18 cellular contexts compared by ENCODE assay signal in genomic region chr1:10228528-10228927, GRCh38. TPM values are rescaled to one million over a fixed set of nuclear protein-coding genes. Genes with fewer than 3 reads are reported as not detected.
DNase-seq lines count a peak whose midpoint lies in the region; ATAC-seq, FAIRE-seq and TF ChIP-seq lines count a peak whose summit lies in the region.
"Had no signal": no experiment of that assay in that cellular context is flagged by ENCODE, and none has a peak within 500 bp of the region (broad histone marks: within the 10 kb centered on the region; RNA-seq: fewer than 3 reads in every experiment).

No MANE protein-coding gene starts in this region.

- H3K56ac ChIP-seq in mesendoderm (ENCODE audit: low read length): no peak overlapping the region

- no peak overlapping the region for H2AFZ ChIP-seq in HepG2 (ENCODE audit: low read length)
- H2AFZ ChIP-seq: GM23338 had no signal

- no peak overlapping the region for H3K23ac ChIP-seq in mesendoderm (ENCODE audit: low read length)

- BruUV-seq in HepG2 (replicated peaks; lab: Mats Ljungman, UMichigan): no TSS peak

- no peaks in the 10 kb centered on the region for H3K9me3 Mint-ChIP-seq in activated naive CD4-positive, alpha-beta T cell treated with anti-CD3 and anti-CD28 coated beads, Interleukin-2, amount 50 U/mL, for 72 hours
- H3K9me3 Mint-ChIP-seq: CD4-positive, alpha-beta T cell had no signal

- 51% methylated on average over 2 of the region's 2 CpGs for WGBS in HepG2 (ENCODE audit: low lambda C conversion rate)
- 66% methylated on average over 2 of the region's 2 CpGs for WGBS in right lobe of liver (ENCODE audit: insufficient coverage, low coverage, low lambda C conversion rate, missing lambda C conversion rate)
- WGBS in mesendoderm (ENCODE audit: extremely low coverage, insufficient coverage, low lambda C conversion rate): no CpG with 5 or more reads among the region's 2 CpGs

- H3K79me1 ChIP-seq in mesendoderm (ENCODE audit: low read length): peaks cover 16% of the 10 kb centered on the region

- H3K4me3 ChIP-seq in HepG2 (replicated peaks in 1 of 3; ENCODE audit: insufficient read depth in 1 of 3, low read depth in 2 of 3, low read length in 3 of 3) (no peak overlapping the region), right lobe of liver (no peak overlapping the region), choroid plexus epithelial cell (ENCODE audit: low read depth, low read length) (no peak overlapping the region), mesendoderm (ENCODE audit: low read length) (no peak overlapping the region), gastrocnemius medialis (no peak overlapping the region)
- H3K4me3 ChIP-seq: BLaER1 treated with 17β-estradiol and CSF1 and Interleukin-3, amounts not matched to agents 10 nM and 100 nM; GM12878; GM23338 had no signal

- H2BK15ac ChIP-seq in mesendoderm (replicated peaks; ENCODE audit: low read depth): no peak overlapping the region

- H3K9me3 ChIP-seq in HepG2 (ENCODE audit: low read length) (no peaks in the 10 kb centered on the region), right lobe of liver (no peaks in the 10 kb centered on the region), gastrocnemius medialis (no peaks in the 10 kb centered on the region)

- DNase-seq in HepG2 (ENCODE audit: low spot score) (peak; percentile 62), right lobe of liver (no peak), choroid plexus epithelial cell (ENCODE audit: low read depth) (peak; percentile 12), mesendoderm (peak; percentile 18), gastrocnemius medialis (no peak)
- DNase-seq in stimulated activated naive CD4-positive, alpha-beta T cell treated with Interleukin-2 at 50 U/mL for 16 hours (lab: John Stamatoyannopoulos, UW): no peak
- no peak for DNase-seq in activated naive CD4-positive, alpha-beta T cell treated with anti-CD3 and anti-CD28 coated beads, Interleukin-2, amount 50 U/mL, for 72 hours (ENCODE audit: low spot score in 2 of 2)
- DNase-seq: Calu3; CD4-positive, alpha-beta T cell; DMS79; H7 had no signal

- no peak for FAIRE-seq in HepG2 (lab: Jason Lieb, UNC)
- FAIRE-seq: GM12878, GM18507 had no signal

- no peak for TF ChIP-seq RAD21 in HepG2 (CRISPR knock-in tag; IDR thresholded peaks at IDR 0.05)

- H3K4ac ChIP-seq in mesendoderm (ENCODE audit: low read depth, low read length): no peak overlapping the region

- no peak overlapping the region for H3K9ac ChIP-seq in HepG2 (ENCODE audit: insufficient read depth, low read depth, low read length)
- no peak overlapping the region for H3K9ac ChIP-seq in mesendoderm (ENCODE audit: low read length)
- H3K9ac ChIP-seq: BLaER1 treated with 17β-estradiol and CSF1 and Interleukin-3, amounts not matched to agents 10 nM and 100 nM had no signal

- H3K36me3 ChIP-seq in HepG2 (replicated peaks in 1 of 2; ENCODE audit: control insufficient read depth in 1 of 2, insufficient read depth in 2 of 2, low read length in 2 of 2) (no peaks in the 10 kb centered on the region; a peak in 1 of 5 replicates), right lobe of liver (peaks cover 0 to 3% (median 0%) of the 10 kb centered on the region in 4 donors), mesendoderm (ENCODE audit: control insufficient read depth, insufficient read depth, low read length) (no peaks in the 10 kb centered on the region), gastrocnemius medialis (no peaks in the 10 kb centered on the region)

- peaks cover 52% of the 10 kb centered on the region for H3K4me1 ChIP-seq in HepG2 (ENCODE audit: insufficient read depth, low read length)
- H3K4me1 ChIP-seq in right lobe of liver: no peaks in the 10 kb centered on the region
- no peaks in the 10 kb centered on the region for H3K4me1 ChIP-seq in mesendoderm (ENCODE audit: control insufficient read depth, low read depth, low read length)
- peaks cover 56 to 63% of the 10 kb centered on the region in 2 donors for H3K4me1 ChIP-seq in gastrocnemius medialis
- H3K4me1 ChIP-seq: BLaER1 treated with 17β-estradiol and CSF1 and Interleukin-3, amounts not matched to agents 10 nM and 100 nM had no signal

- H3K27ac ChIP-seq in HepG2 (ENCODE audit: extremely low read length, insufficient read depth, low read length) (peak overlapping the region; percentile 37), right lobe of liver (no peak overlapping the region), mesendoderm (ENCODE audit: low read depth, low read length) (no peak overlapping the region), gastrocnemius medialis (peak overlapping the region; percentile 35 to 99 (median 60))
- H3K27ac ChIP-seq: 22Rv1; BLaER1 treated with 17β-estradiol and CSF1 and Interleukin-3, amounts not matched to agents 10 nM and 100 nM; HL-60 had no signal

- H3K27me3 ChIP-seq in HepG2 (ENCODE audit: control insufficient read depth in 1 of 2, insufficient read depth in 2 of 2, low read length in 2 of 2): no peaks in the 10 kb centered on the region
- no peaks in the 10 kb centered on the region for H3K27me3 ChIP-seq in right lobe of liver
- H3K27me3 ChIP-seq in mesendoderm (ENCODE audit: insufficient read depth, low read length, poor library complexity): no peaks in the 10 kb centered on the region
- no peaks in the 10 kb centered on the region for H3K27me3 ChIP-seq in gastrocnemius medialis
- H3K27me3 ChIP-seq: BLaER1 treated with 17β-estradiol and CSF1 and Interleukin-3, amounts not matched to agents 10 nM and 100 nM had no signal

- H3K79me2 ChIP-seq in HepG2 (ENCODE audit: insufficient read depth, low read length): peaks cover 80% of the 10 kb centered on the region
- H3K79me2 ChIP-seq in mesendoderm (ENCODE audit: control insufficient read depth, insufficient read depth, low read length): peaks cover 53% of the 10 kb centered on the region

- peak; percentile 68 for ATAC-seq in HepG2
- no peak for ATAC-seq in right lobe of liver
- ATAC-seq in gastrocnemius medialis: no peak
- no peak for ATAC-seq in activated naive CD4-positive, alpha-beta T cell treated with anti-CD3 and anti-CD28 coated beads, Interleukin-2, amount 50 U/mL, for 72 hours
- no peak for ATAC-seq in GM18909 (IDR thresholded peaks at IDR 0.05; ENCODE audit: poor library complexity, unreplicated experiment)
- ATAC-seq: GM12878, GM23338 had no signal

- POLR2A ChIA-PET in HepG2 (lab: Yijun Ruan, JAX): interaction anchor here (0.6 kb wide), 1 partner anchor 31 kb away, joined by 5 read pairs; no protein-coding TSS in a partner anchor

- no peak overlapping the region for H3K18ac ChIP-seq in mesendoderm (ENCODE audit: low read length)

- in situ Hi-C loops in HepG2 (cut with HindIII; ENCODE audit: extremely low pct_ligation_motif_present, low pct_unique_long_range_greater_than_20kb) (no loop called here), gastrocnemius medialis (cut with MboI; ENCODE audit: low sequenced_read_pairs in 4 of 4) (no loop called here)

- peak overlapping the region; percentile 47 for H3K4me2 ChIP-seq in HepG2 (ENCODE audit: low read depth, low read length)
- no peak overlapping the region for H3K4me2 ChIP-seq in mesendoderm (ENCODE audit: low read length)
- H3K4me2 ChIP-seq: BLaER1 treated with 17β-estradiol and CSF1 and Interleukin-3, amounts not matched to agents 10 nM and 100 nM; GM23338 had no signal

- no peak overlapping the region for H4K5ac ChIP-seq in mesendoderm (ENCODE audit: low read length)

- H2AK5ac ChIP-seq in mesendoderm (ENCODE audit: low read length): no peak overlapping the region

- CTCF ChIA-PET in HepG2 (lab: Yijun Ruan, JAX; ENCODE audit: low intra/inter-chr PET ratio, low total read pairs): no interaction called here

- intact Hi-C loops in HepG2 (cut with micrococcal nuclease; ENCODE audit: unreplicated experiment): loop anchor here (2.0 kb wide), 1 partner anchor 18 kb away; the partner anchor contains the start of gene KIF1B
- intact Hi-C loops in right lobe of liver (cut with DNase I): no loop called here
- intact Hi-C loops in gastrocnemius medialis (cut with DNase I; ENCODE audit: low total_unique reads): no loop called here

- peak in 1 of 2 experiments; percentile 28; a peak in 1 of 4 replicates for TF ChIP-seq EP300 in HepG2 (IDR thresholded peaks at IDR 0.05; ENCODE audit: low read depth in 2 of 2, low read length in 2 of 2)
- no peak for TF ChIP-seq EP300 in HepG2 (CRISPR knock-in tag; IDR thresholded peaks at IDR 0.05; ENCODE audit: borderline replicate concordance)

- no peak overlapping the region for H4K8ac ChIP-seq in mesendoderm (ENCODE audit: low read depth, low read length)

- H4K20me1 ChIP-seq in HepG2 (ENCODE audit: insufficient read depth, low read length): peaks cover 28% of the 10 kb centered on the region

- H2BK5ac ChIP-seq in mesendoderm (ENCODE audit: low read length): no peak overlapping the region

- H3K36me3 Mint-ChIP-seq in activated naive CD4-positive, alpha-beta T cell treated with anti-CD3 and anti-CD28 coated beads, Interleukin-2, amount 50 U/mL, for 72 hours: no peaks in the 10 kb centered on the region

- H2BK120ac ChIP-seq in mesendoderm (ENCODE audit: low read depth, low read length): no peak overlapping the region

- TF ChIP-seq POLR2A in HepG2 (IDR thresholded peaks at IDR 0.05; ENCODE audit: insufficient read depth in 1 of 2, low read depth in 2 of 2, low read length in 2 of 2) (no peak), right lobe of liver (IDR thresholded peaks at IDR 0.05) (no peak), gastrocnemius medialis (IDR thresholded peaks at IDR 0.05) (no peak)

- TF ChIP-seq CTCF in HepG2 (CRISPR knock-in tag; IDR thresholded peaks at IDR 0.05) (no peak), right lobe of liver (IDR thresholded peaks at IDR 0.05) (no peak), choroid plexus epithelial cell (conservative IDR thresholded peaks at IDR 0.05; ENCODE audit: low read depth, low read length) (no peak), gastrocnemius medialis (IDR thresholded peaks at IDR 0.05 in 4 of 5, conservative IDR thresholded peaks at IDR 0.05 in 1 of 5) (no peak)

- no peak overlapping the region for H3K27ac Mint-ChIP-seq in activated naive CD4-positive, alpha-beta T cell treated with anti-CD3 and anti-CD28 coated beads, Interleukin-2, amount 50 U/mL, for 72 hours
- H3K27ac Mint-ChIP-seq: CD4-positive, alpha-beta T cell; GM23338 had no signal

RNA-seq across cellular contexts. Expression of gene KIF1B, which starts 18.2 kb away (rescaled TPM):
- total RNA-seq in HepG2 (2016; rRNA removed; fragmentation: Illumina TruSeq; extraction: Trizol) (26.7 and 43.6 TPM in 2 replicates), right lobe of liver (10 to 100 TPM; 21.7 to 29.4 (median 23.2) TPM), gastrocnemius medialis (100 to 1,000 TPM; 203 to 445 (median 306) TPM)
- total RNA-seq in HepG2 (2016; cell fraction: cytosol; rRNA removed; fragmentation: Illumina TruSeq; extraction: Trizol; ENCODE audit: low read depth): 5.1 and 5.3 TPM in 2 replicates
- total RNA-seq in HepG2 (2016; cell fraction: insoluble cytoplasmic fraction; rRNA removed; fragmentation: Illumina TruSeq; extraction: Trizol): 25.5 and 40.1 TPM in 2 replicates
- 11.3 and 11.4 TPM in 2 replicates for total RNA-seq in HepG2 (2016; cell fraction: membrane; rRNA removed; fragmentation: Illumina TruSeq; extraction: Trizol)
- 35.4 and 42.7 TPM in 2 replicates for total RNA-seq in HepG2 (2016; cell fraction: nucleus; rRNA removed; fragmentation: Illumina TruSeq; extraction: Trizol)
- 27.0 and 32.5 TPM in 2 replicates for polyA plus RNA-seq in HepG2 (2011; rRNA removed)
- 18.2 and 23.8 TPM in 2 replicates for polyA plus RNA-seq in HepG2 (2011; cell fraction: cytosol; rRNA removed)
- 22.1 and 26.2 TPM in 2 replicates for polyA plus RNA-seq in HepG2 (2011; cell fraction: nucleus; rRNA removed)
- polyA plus RNA-seq in HepG2 (2012): 21.2 and 27.8 TPM in 2 replicates
- polyA plus RNA-seq in HepG2 (2016; cell fraction: cytosol; fragmentation: Illumina TruSeq; extraction: Trizol; ENCODE audit: low read depth): 0.59 and 0.67 TPM in 2 replicates
- 23.0 and 24.6 TPM in 2 replicates for polyA plus RNA-seq in HepG2 (2016; cell fraction: insoluble cytoplasmic fraction; fragmentation: Illumina TruSeq; extraction: Trizol; ENCODE audit: low read depth)
- polyA plus RNA-seq in HepG2 (2016; cell fraction: membrane; fragmentation: Illumina TruSeq; extraction: Trizol; ENCODE audit: low read depth): 1.5 and 1.9 TPM in 2 replicates
- polyA plus RNA-seq in HepG2 (2016; cell fraction: nucleus; fragmentation: Illumina TruSeq; extraction: Trizol; ENCODE audit: insufficient read depth, low read depth): 22.3 and 23.8 TPM in 2 replicates
- 24.7 and 78.1 TPM in 2 replicates for polyA minus RNA-seq in HepG2 (2011; rRNA and poly(A)+ RNA removed; ENCODE audit: low replicate concordance)
- 37.6 and 42.0 TPM in 2 replicates for polyA minus RNA-seq in HepG2 (2011; cell fraction: cytosol; rRNA and poly(A)+ RNA removed)
- polyA minus RNA-seq in HepG2 (2011; cell fraction: nucleus; rRNA and poly(A)+ RNA removed): 62.1 and 75.5 TPM in 2 replicates
- 22.8 TPM for polyA plus RNA-seq in mesendoderm (2013, experiment 1 of 2)
- 23.0 TPM for polyA plus RNA-seq in mesendoderm (2013, experiment 2 of 2)
- total RNA-seq in activated naive CD4-positive, alpha-beta T cell treated with anti-CD3 and anti-CD28 coated beads, Interleukin-2, amount 50 U/mL, for 72 hours: 10 to 100 TPM; 11.1 to 14.0 TPM

Comparison
In these comparisons a context has a peak if more than half of its experiments do, and no peak if none do; other contexts are left out.
1. DNase-seq: peak in HepG2 (single experiment), choroid plexus epithelial cell (single experiment) and mesendoderm (single experiment); none in right lobe of liver (0 of 3), gastrocnemius medialis (0 of 2), stimulated activated naive CD4-positive, alpha-beta T cell treated with Interleukin-2 at 50 U/mL for 16 hours (single experiment) and activated naive CD4-positive, alpha-beta T cell treated with anti-CD3 and anti-CD28 coated beads, Interleukin-2, amount 50 U/mL, for 72 hours (0 of 2).
2. H3K27ac ChIP-seq: peak in HepG2 (single experiment) and gastrocnemius medialis (4 of 4); none in right lobe of liver (0 of 3) and mesendoderm (single experiment).
3. RNA of gene KIF1B, which starts 18.2 kb away (total RNA-seq): 203 to 445 TPM in gastrocnemius medialis; 5.1 to 43.6 TPM in HepG2, 21.7 to 29.4 TPM in right lobe of liver and 11.1 to 14.0 TPM in activated naive CD4-positive, alpha-beta T cell treated with anti-CD3 and anti-CD28 coated beads, Interleukin-2, amount 50 U/mL, for 72 hours; every median in the first group is over 4 times any median in the second.